Comparison of ENCODE assay signal across 20 cellular contexts in the genomic region with DNA sequence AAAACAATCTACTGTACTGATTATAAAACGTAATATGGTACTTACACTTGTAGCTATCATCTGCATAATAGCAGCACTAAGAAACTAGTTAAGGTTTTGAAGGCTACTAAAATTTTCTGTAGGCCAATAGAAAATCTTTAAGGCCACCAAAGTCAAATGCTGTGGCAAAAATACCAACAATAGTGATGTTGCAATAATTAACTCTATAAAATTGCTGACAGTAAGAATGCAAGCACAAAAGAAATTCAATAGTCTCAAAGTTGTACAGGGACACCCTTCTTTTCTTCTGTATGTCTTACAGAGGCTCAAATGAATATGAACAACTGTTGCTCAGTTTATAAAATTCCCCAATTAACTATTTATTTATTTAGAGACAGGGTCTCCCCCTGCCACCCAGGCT.
"Had no signal": no experiment of that assay in that cellular context is flagged by ENCODE, and none has a peak within 500 bp of the region (broad histone marks: within the 10 kb centered on the region; RNA-seq: fewer than 3 reads in every experiment).

No MANE protein-coding gene starts in this region.

- H3K36me3 ChIP-seq: prostate gland, tibial artery, upper lobe of left lung, uterus had no signal

- H3K4me3 Mint-ChIP-seq: endodermal cell; naive thymus-derived CD4-positive, alpha-beta T cell; nephron progenitor cell had no signal

- H3K9ac ChIP-seq: parathyroid adenoma had no signal

- H3K4me3 ChIP-seq: coronary artery, heart left ventricle, prostate gland, sigmoid colon, smooth muscle cell, tibial artery, upper lobe of left lung, uterus had no signal

- H3K9me3 ChIP-seq: heart left ventricle, prostate gland, sigmoid colon, tibial artery, upper lobe of left lung, uterus had no signal

- H3K27me3 ChIP-seq: heart left ventricle, sigmoid colon, tibial artery, upper lobe of left lung, uterus had no signal

- ATAC-seq: heart left ventricle; naive thymus-derived CD4-positive, alpha-beta T cell had no signal

- H2AFZ ChIP-seq: parathyroid adenoma had no signal

- H3K9me3 Mint-ChIP-seq: endodermal cell, nephron progenitor cell had no signal

- H3K27ac ChIP-seq: coronary artery, heart left ventricle, parathyroid adenoma, prostate gland, sigmoid colon, tibial artery, upper lobe of left lung, uterus had no signal

- FAIRE-seq: endothelial cell of umbilical vein had no signal

- H3K27ac Mint-ChIP-seq: endodermal cell; naive thymus-derived CD4-positive, alpha-beta T cell had no signal

- H3K27me3 Mint-ChIP-seq: naive thymus-derived CD4-positive, alpha-beta T cell had no signal

- DNase-seq: effector CD4-positive, alpha-beta T cell; endodermal cell; foreskin melanocyte; heart left ventricle; hippocampal formation; kidney glomerular epithelial cell; mammary epithelial cell; naive thymus-derived CD4-positive, alpha-beta T cell; nephron progenitor cell; sigmoid colon; stimulated activated CD4-positive, alpha-beta T cell treated with anti-CD3 and anti-CD28 coated beads, Interleukin-2, amount 100 ng/mL, for 48 hours; stimulated activated naive CD4-positive, alpha-beta T cell treated with Interleukin-2 at 50 U/mL for 16 hours; tibial artery; upper lobe of left lung; uterus had no signal

- H3K4me1 ChIP-seq: prostate gland, uterus had no signal

- H3K4me2 ChIP-seq: smooth muscle cell had no signal
